In the genomic region with DNA sequence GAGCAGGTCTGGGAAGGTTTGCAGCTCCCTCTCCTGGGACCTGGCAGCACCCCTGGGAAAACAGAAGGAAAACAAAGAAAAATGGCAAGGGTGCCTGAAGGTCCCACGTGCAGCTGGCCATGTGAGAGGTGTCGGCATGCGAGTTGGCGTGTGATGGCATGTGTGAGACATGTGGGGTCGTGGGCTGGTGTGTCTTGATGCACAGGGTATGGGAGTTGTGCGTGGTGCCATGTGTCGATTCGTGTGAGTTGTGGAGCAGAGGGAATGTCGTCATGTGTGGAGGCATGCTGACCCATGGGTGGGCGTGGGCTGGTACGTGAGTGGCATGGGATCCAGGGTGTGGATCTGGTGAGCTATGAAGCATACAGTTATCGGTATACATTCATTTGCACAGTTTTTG, we compare ENCODE assay signal across 23 cellular contexts. TPM values are rescaled to one million over a fixed set of nuclear protein-coding genes. Genes with fewer than 3 reads are reported as not detected.
DNase-seq lines count a peak whose midpoint lies in the region; ATAC-seq, FAIRE-seq and TF ChIP-seq lines count a peak whose summit lies in the region.
"Had no signal": no experiment of that assay in that cellular context is flagged by ENCODE, and none has a peak within 500 bp of the region (broad histone marks: within the 10 kb centered on the region; RNA-seq: fewer than 3 reads in every experiment).

No MANE protein-coding gene starts in this region.

- POLR2A ChIA-PET in HepG2 (lab: Yijun Ruan, JAX): no interaction called here

- no peak overlapping the region for H3K4me2 ChIP-seq in HepG2 (ENCODE audit: low read depth, low read length)
- H3K4me2 ChIP-seq: BLaER1, SK-N-SH had no signal

- no peak overlapping the region for H3K27ac ChIP-seq in WERI-Rb-1
- no peak overlapping the region for H3K27ac ChIP-seq in HepG2 (ENCODE audit: extremely low read length, insufficient read depth, low read length)
- H3K27ac ChIP-seq: BLaER1, GM23248 had no signal

- FAIRE-seq in HepG2 (lab: Jason Lieb, UNC) (no peak), urothelium cell line (lab: Jason Lieb, UNC) (peak; percentile 95)
- FAIRE-seq: A204.1, RCC 7860 had no signal

- TF ChIP-seq EP300 in HepG2 (IDR thresholded peaks at IDR 0.05; ENCODE audit: low read depth in 2 of 2, low read length in 2 of 2): no peak
- TF ChIP-seq EP300 in HepG2 (CRISPR knock-in tag; IDR thresholded peaks at IDR 0.05; ENCODE audit: borderline replicate concordance): no peak

- H2AFZ ChIP-seq in HepG2 (ENCODE audit: low read length): no peak overlapping the region
- H2AFZ ChIP-seq: GM23248 had no signal

- TF ChIP-seq POLR2A in HepG2 (IDR thresholded peaks at IDR 0.05; ENCODE audit: insufficient read depth in 1 of 2, low read depth in 2 of 2, low read length in 2 of 2): no peak
- TF ChIP-seq POLR2A in lower leg skin (IDR thresholded peaks at IDR 0.05): no peak

- H3K79me2 ChIP-seq in HepG2 (ENCODE audit: insufficient read depth, low read length): no peaks in the 10 kb centered on the region

- no peak overlapping the region for H3K9ac ChIP-seq in HepG2 (ENCODE audit: insufficient read depth, low read depth, low read length)
- H3K9ac ChIP-seq: BLaER1, GM23248, SK-N-SH had no signal

- H3K9me3 Mint-ChIP-seq in chondrocyte (ENCODE audit: low read depth): no peaks in the 10 kb centered on the region
- H3K9me3 Mint-ChIP-seq: CD4-positive, alpha-beta T cell had no signal

- H3K4me3 Mint-ChIP-seq in chondrocyte (ENCODE audit: unreplicated experiment): no peak overlapping the region
- H3K4me3 Mint-ChIP-seq: CD4-positive, alpha-beta T cell; H9 had no signal

- ATAC-seq in HepG2 (no peak), GM18861 (IDR thresholded peaks at IDR 0.05; ENCODE audit: unreplicated experiment) (no peak)

- no peak overlapping the region for H3K27ac Mint-ChIP-seq in chondrocyte (ENCODE audit: unreplicated experiment)
- H3K27ac Mint-ChIP-seq: CD4-positive, alpha-beta T cell; H9 had no signal

- H3K4me1 Mint-ChIP-seq in chondrocyte (ENCODE audit: low read depth): peaks cover 5% of the 10 kb centered on the region

- no TSS peak for BruUV-seq in HepG2 (replicated peaks; lab: Mats Ljungman, UMichigan)

- H3K27me3 ChIP-seq in WERI-Rb-1 (ENCODE audit: insufficient read depth, low read depth, severe bottlenecking) (no peaks in the 10 kb centered on the region), HepG2 (ENCODE audit: control insufficient read depth in 1 of 2, insufficient read depth in 2 of 2, low read length in 2 of 2) (peaks cover 9 to 66% of the 10 kb centered on the region in 2 experiments; a peak in 4 of 5 replicates)

- H3K36me3 Mint-ChIP-seq in chondrocyte (ENCODE audit: low read depth): no peaks in the 10 kb centered on the region

- 0 out of 2 replicates have a peak, but pooled peaks cover 4% of the 10 kb centered on the region for H4K20me1 ChIP-seq in HepG2 (ENCODE audit: insufficient read depth, low read length)

- in situ Hi-C loops in HepG2 (cut with HindIII; ENCODE audit: extremely low pct_ligation_motif_present, low pct_unique_long_range_greater_than_20kb): no loop called here

- H3K27me3 Mint-ChIP-seq in chondrocyte (ENCODE audit: low read depth): peaks cover 49% of the 10 kb centered on the region

- H3K9me3 ChIP-seq in WERI-Rb-1 (ENCODE audit: severe bottlenecking) (no peaks in the 10 kb centered on the region), HepG2 (ENCODE audit: low read length) (no peaks in the 10 kb centered on the region)
- H3K9me3 ChIP-seq: BLaER1, SK-N-SH had no signal

- no peak for DNase-seq in WERI-Rb-1
- DNase-seq in chondrocyte (ENCODE audit: low spot score): peak; percentile 70
- no peak for DNase-seq in HepG2 (ENCODE audit: low spot score)
- DNase-seq in urothelium cell line (ENCODE audit: low spot score): no peak
- DNase-seq in activated effector memory CD4-positive, alpha-beta T cell treated with anti-CD3 and anti-CD28 coated beads, Interleukin-2, amount 50 U/mL, for 16 hours: no peak
- DNase-seq in lower leg skin (ENCODE audit: low spot score in 2 of 2): no peak
- DNase-seq: CD4-positive, alpha-beta T cell; GM23248; H9; Karpas-422; NCI-H1092 treated with DMSO at 0.1 percent for 48 hours; NCI-H1436; NCI-H187 treated with DMSO at 0.1 percent for 48 hours; NCI-H524; NCI-H774; SIG-M5; SK-N-SH had no signal

- H3K4me3 ChIP-seq in WERI-Rb-1 (ENCODE audit: low read depth, low read length): peak overlapping the region; percentile 67
- no peak overlapping the region for H3K4me3 ChIP-seq in HepG2 (replicated peaks in 1 of 3; ENCODE audit: insufficient read depth in 1 of 3, low read depth in 2 of 3, low read length in 3 of 3)
- H3K4me3 ChIP-seq in lower leg skin (ENCODE audit: low read depth, poor library complexity, severe bottlenecking): no peak overlapping the region
- H3K4me3 ChIP-seq: BLaER1, GM23248 had no signal

- WGBS in HepG2 (ENCODE audit: low lambda C conversion rate): 7% methylated on average over 12 of the region's 12 CpGs
- 72 to 74% methylated on average over 12 of the region's 12 CpGs for WGBS in lower leg skin, 2 donors

- H3K36me3 ChIP-seq in WERI-Rb-1: peaks cover 32% of the 10 kb centered on the region
- no peaks in the 10 kb centered on the region for H3K36me3 ChIP-seq in HepG2 (replicated peaks in 1 of 2; ENCODE audit: control insufficient read depth in 1 of 2, insufficient read depth in 2 of 2, low read length in 2 of 2)
- H3K36me3 ChIP-seq: BLaER1 had no signal

- TF ChIP-seq CTCF in WERI-Rb-1 (IDR thresholded peaks at IDR 0.05; ENCODE audit: low read depth, low read length) (no peak), chondrocyte (IDR thresholded peaks at IDR 0.05) (no peak), HepG2 (CRISPR knock-in tag; IDR thresholded peaks at IDR 0.05) (no peak), lower leg skin (IDR thresholded peaks at IDR 0.05) (peak in 1 of 3 donors; percentile 14)

- CTCF ChIA-PET in HepG2 (lab: Yijun Ruan, JAX; ENCODE audit: low intra/inter-chr PET ratio, low total read pairs): no interaction called here

- intact Hi-C loops in HepG2 (cut with micrococcal nuclease; ENCODE audit: unreplicated experiment) (no loop called here), lower leg skin (cut with DNase I; ENCODE audit: low total_unique reads) (no loop called here)

- no peak for TF ChIP-seq RAD21 in HepG2 (CRISPR knock-in tag; IDR thresholded peaks at IDR 0.05)

- H3K4me1 ChIP-seq in HepG2 (ENCODE audit: insufficient read depth, low read length): no peaks in the 10 kb centered on the region

RNA-seq across cellular contexts. Expression of a gene that starts 1.3 kb away (rescaled TPM):
- 0.54 TPM in 1 of 3 replicates, not detected in the others for total RNA-seq in chondrocyte
- not detected in 2 replicates for total RNA-seq in HepG2 (2016; rRNA removed; fragmentation: Illumina TruSeq; extraction: Trizol)
- not detected in 2 replicates for total RNA-seq in HepG2 (2016; cell fraction: cytosol; rRNA removed; fragmentation: Illumina TruSeq; extraction: Trizol; ENCODE audit: low read depth)
- not detected in 2 replicates for total RNA-seq in HepG2 (2016; cell fraction: insoluble cytoplasmic fraction; rRNA removed; fragmentation: Illumina TruSeq; extraction: Trizol)
- total RNA-seq in HepG2 (2016; cell fraction: membrane; rRNA removed; fragmentation: Illumina TruSeq; extraction: Trizol): not detected in 2 replicates
- not detected in 2 replicates for total RNA-seq in HepG2 (2016; cell fraction: nucleus; rRNA removed; fragmentation: Illumina TruSeq; extraction: Trizol)
- polyA plus RNA-seq in HepG2 (2011; rRNA removed): not detected in 2 replicates
- polyA plus RNA-seq in HepG2 (2011; cell fraction: cytosol; rRNA removed): not detected in 2 replicates
- 0.38 TPM in 1 of 2 replicates, not detected in the other for polyA plus RNA-seq in HepG2 (2011; cell fraction: nucleus; rRNA removed)
- polyA plus RNA-seq in HepG2 (2012): not detected in 2 replicates
- polyA plus RNA-seq in HepG2 (2016; cell fraction: cytosol; fragmentation: Illumina TruSeq; extraction: Trizol; ENCODE audit: low read depth): not detected in 2 replicates
- not detected in 2 replicates for polyA plus RNA-seq in HepG2 (2016; cell fraction: insoluble cytoplasmic fraction; fragmentation: Illumina TruSeq; extraction: Trizol; ENCODE audit: low read depth)
- polyA plus RNA-seq in HepG2 (2016; cell fraction: membrane; fragmentation: Illumina TruSeq; extraction: Trizol; ENCODE audit: low read depth): not detected in 2 replicates
- polyA plus RNA-seq in HepG2 (2016; cell fraction: nucleus; fragmentation: Illumina TruSeq; extraction: Trizol; ENCODE audit: insufficient read depth, low read depth): not detected in 2 replicates
- 0.35 TPM in 1 of 2 replicates, not detected in the other for polyA minus RNA-seq in HepG2 (2011; rRNA and poly(A)+ RNA removed; ENCODE audit: low replicate concordance)
- not detected in 2 replicates for polyA minus RNA-seq in HepG2 (2011; cell fraction: cytosol; rRNA and poly(A)+ RNA removed)
- polyA minus RNA-seq in HepG2 (2011; cell fraction: nucleus; rRNA and poly(A)+ RNA removed): not detected in 2 replicates
- under 1 TPM in 1 of 4 donors, not detected in 3; 0.19 TPM for total RNA-seq in lower leg skin
- total RNA-seq: CD4-positive, alpha-beta T cell; Daoy; G401; GM23248 had no signal
- polyA plus RNA-seq: GM23248, SK-N-SH had no signal

RNA-seq across cellular contexts. Expression of a gene that starts 13.6 kb away (rescaled TPM):
- total RNA-seq in chondrocyte (14.6 to 23.7 TPM (median 21.1 TPM) in 3 replicates), HepG2 (2016; rRNA removed; fragmentation: Illumina TruSeq; extraction: Trizol) (0.76 and 2.5 TPM in 2 replicates), lower leg skin (100 to 1,000 TPM; 122 to 245 (median 198) TPM)
- 6.9 and 7.0 TPM in 2 replicates for total RNA-seq in HepG2 (2016; cell fraction: cytosol; rRNA removed; fragmentation: Illumina TruSeq; extraction: Trizol; ENCODE audit: low read depth)
- total RNA-seq in HepG2 (2016; cell fraction: insoluble cytoplasmic fraction; rRNA removed; fragmentation: Illumina TruSeq; extraction: Trizol): 0.83 and 1.3 TPM in 2 replicates
- 5.0 and 5.4 TPM in 2 replicates for total RNA-seq in HepG2 (2016; cell fraction: membrane; rRNA removed; fragmentation: Illumina TruSeq; extraction: Trizol)
- 1.2 and 1.7 TPM in 2 replicates for total RNA-seq in HepG2 (2016; cell fraction: nucleus; rRNA removed; fragmentation: Illumina TruSeq; extraction: Trizol)
- polyA plus RNA-seq in HepG2 (2011; rRNA removed): 2.9 and 4.0 TPM in 2 replicates
- polyA plus RNA-seq in HepG2 (2011; cell fraction: cytosol; rRNA removed): 4.2 and 5.4 TPM in 2 replicates
- polyA plus RNA-seq in HepG2 (2011; cell fraction: nucleus; rRNA removed): 2.7 and 3.1 TPM in 2 replicates
- 0.43 and 2.3 TPM in 2 replicates for polyA plus RNA-seq in HepG2 (2012)
- 9.6 and 9.8 TPM in 2 replicates for polyA plus RNA-seq in HepG2 (2016; cell fraction: cytosol; fragmentation: Illumina TruSeq; extraction: Trizol; ENCODE audit: low read depth)
- 1.0 and 1.1 TPM in 2 replicates for polyA plus RNA-seq in HepG2 (2016; cell fraction: insoluble cytoplasmic fraction; fragmentation: Illumina TruSeq; extraction: Trizol; ENCODE audit: low read depth)
- 6.2 and 6.8 TPM in 2 replicates for polyA plus RNA-seq in HepG2 (2016; cell fraction: membrane; fragmentation: Illumina TruSeq; extraction: Trizol; ENCODE audit: low read depth)
- polyA plus RNA-seq in HepG2 (2016; cell fraction: nucleus; fragmentation: Illumina TruSeq; extraction: Trizol; ENCODE audit: insufficient read depth, low read depth): 1.3 and 2.6 TPM in 2 replicates
- 6.4 and 19.0 TPM in 2 replicates for polyA minus RNA-seq in HepG2 (2011; rRNA and poly(A)+ RNA removed; ENCODE audit: low replicate concordance)
- polyA minus RNA-seq in HepG2 (2011; cell fraction: cytosol; rRNA and poly(A)+ RNA removed): 1.8 TPM in 1 of 2 replicates, not detected in the other
- 0.75 TPM in 1 of 2 replicates, not detected in the other for polyA minus RNA-seq in HepG2 (2011; cell fraction: nucleus; rRNA and poly(A)+ RNA removed)
- total RNA-seq: CD4-positive, alpha-beta T cell had no signal

RNA-seq across cellular contexts. Expression of a gene that starts 16.9 kb away (rescaled TPM):
- total RNA-seq in chondrocyte (2.6 to 4.6 TPM (median 4.0 TPM) in 3 replicates), HepG2 (2016; rRNA removed; fragmentation: Illumina TruSeq; extraction: Trizol) (1.6 and 3.1 TPM in 2 replicates), lower leg skin (under 1 TPM in 2 of 4 donors, not detected in 2; 0.27 to 0.58 TPM)
- 2.6 and 2.8 TPM in 2 replicates for total RNA-seq in HepG2 (2016; cell fraction: cytosol; rRNA removed; fragmentation: Illumina TruSeq; extraction: Trizol; ENCODE audit: low read depth)
- total RNA-seq in HepG2 (2016; cell fraction: insoluble cytoplasmic fraction; rRNA removed; fragmentation: Illumina TruSeq; extraction: Trizol): 1.6 and 2.6 TPM in 2 replicates
- total RNA-seq in HepG2 (2016; cell fraction: membrane; rRNA removed; fragmentation: Illumina TruSeq; extraction: Trizol): 5.4 and 6.4 TPM in 2 replicates
- 1.3 and 2.2 TPM in 2 replicates for total RNA-seq in HepG2 (2016; cell fraction: nucleus; rRNA removed; fragmentation: Illumina TruSeq; extraction: Trizol)
- 1.0 and 1.4 TPM in 2 replicates for polyA plus RNA-seq in HepG2 (2011; rRNA removed)
- 0.60 and 1.0 TPM in 2 replicates for polyA plus RNA-seq in HepG2 (2011; cell fraction: cytosol; rRNA removed)
- polyA plus RNA-seq in HepG2 (2011; cell fraction: nucleus; rRNA removed): 1.8 and 2.0 TPM in 2 replicates
- polyA plus RNA-seq in HepG2 (2012): 0.46 and 0.56 TPM in 2 replicates
- polyA plus RNA-seq in HepG2 (2016; cell fraction: cytosol; fragmentation: Illumina TruSeq; extraction: Trizol; ENCODE audit: low read depth): 4.2 and 5.7 TPM in 2 replicates
- polyA plus RNA-seq in HepG2 (2016; cell fraction: insoluble cytoplasmic fraction; fragmentation: Illumina TruSeq; extraction: Trizol; ENCODE audit: low read depth): 1.4 and 1.8 TPM in 2 replicates
- 5.2 and 5.9 TPM in 2 replicates for polyA plus RNA-seq in HepG2 (2016; cell fraction: membrane; fragmentation: Illumina TruSeq; extraction: Trizol; ENCODE audit: low read depth)
- 2.1 and 4.0 TPM in 2 replicates for polyA plus RNA-seq in HepG2 (2016; cell fraction: nucleus; fragmentation: Illumina TruSeq; extraction: Trizol; ENCODE audit: insufficient read depth, low read depth)
- 0.78 TPM in 1 of 2 replicates, not detected in the other for polyA minus RNA-seq in HepG2 (2011; rRNA and poly(A)+ RNA removed; ENCODE audit: low replicate concordance)
- 0.88 TPM in 1 of 2 replicates, not detected in the other for polyA minus RNA-seq in HepG2 (2011; cell fraction: cytosol; rRNA and poly(A)+ RNA removed)
- polyA minus RNA-seq in HepG2 (2011; cell fraction: nucleus; rRNA and poly(A)+ RNA removed): 0.62 TPM in 1 of 2 replicates, not detected in the other
- total RNA-seq: CD4-positive, alpha-beta T cell; GM23248 had no signal
